ENCODE assay signal across 10 cellular contexts in the genomic region with DNA sequence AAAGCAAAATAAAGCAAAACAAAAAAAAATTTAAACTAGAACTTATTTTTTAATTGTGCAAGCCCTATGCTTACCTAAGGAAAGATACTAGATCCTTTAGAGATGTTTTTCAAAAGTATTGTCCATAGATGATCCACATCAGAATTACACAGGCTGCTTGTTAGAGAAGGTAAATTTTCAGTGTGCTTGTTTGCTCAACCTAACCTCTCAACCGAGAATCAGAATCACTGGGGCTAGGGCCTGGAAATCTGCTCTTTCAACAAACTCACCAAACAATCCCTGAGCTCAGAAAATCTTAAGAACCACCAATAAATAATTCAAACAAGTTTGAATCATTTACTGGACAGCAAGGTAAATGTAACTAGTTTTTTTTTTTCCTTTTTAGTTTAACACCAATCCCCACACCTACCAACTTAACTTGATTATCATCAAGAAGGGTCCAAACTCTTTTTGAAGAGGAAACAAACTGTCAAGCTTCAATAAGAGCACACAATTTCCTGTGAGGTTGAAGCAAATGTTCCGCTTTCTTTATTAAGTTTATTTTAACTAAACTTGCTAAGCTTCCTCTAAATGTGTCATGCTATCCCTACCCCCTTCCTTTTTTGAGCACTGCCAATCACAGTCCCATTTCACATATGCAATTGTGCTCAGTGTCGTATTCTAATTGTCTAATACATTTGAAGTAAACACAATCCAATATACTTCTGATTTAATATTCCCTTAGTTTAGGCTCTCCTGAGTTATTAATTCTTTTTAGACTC. TPM values are rescaled to one million over a fixed set of nuclear protein-coding genes. Genes with fewer than 3 reads are reported as not detected.
DNase-seq lines count a peak whose midpoint lies in the region; ATAC-seq and TF ChIP-seq lines count a peak whose summit lies in the region.
"Had no signal": no experiment of that assay in that cellular context is flagged by ENCODE, and none has a peak within 500 bp of the region (broad histone marks: within the 10 kb centered on the region; RNA-seq: fewer than 3 reads in every experiment).

No MANE protein-coding gene starts in this region.

- no peak for TF ChIP-seq CTCF in transverse colon (IDR thresholded peaks at IDR 0.05)
- TF ChIP-seq CTCF in dorsolateral prefrontal cortex (IDR thresholded peaks at IDR 0.05 in 54 of 56, conservative IDR thresholded peaks at IDR 0.05 in 2 of 56; ENCODE audit: low read depth in 1 of 56, partially characterized antibody in 56 of 56), result no peak

- 48 to 78% methylated on average over 3 of the region's 3 CpGs for WGBS in transverse colon (ENCODE audit: low coverage in 1 of 2), 2 donors

- TF ChIP-seq EP300 in transverse colon (IDR thresholded peaks at IDR 0.05; ENCODE audit: low read depth), result no peak

- no peaks in the 10 kb centered on the region for H3K36me3 Mint-ChIP-seq in activated naive CD4-positive, alpha-beta T cell treated with anti-CD3 and anti-CD28 coated beads, Interleukin-2, amount 10 ng/mL, durations not matched to agents 7 days and 5 days
- H3K36me3 Mint-ChIP-seq in activated T-helper 2 cell treated with anti-CD3 and anti-CD28 coated beads, Interferon-gamma antibody, Interleukin-2, Interleukin-4, amounts not matched to agents 10 μg/mL and 5 μg/mL and 100 μg/mL, durations not matched to agents 14 hours and 24 hours and 36 hours (ENCODE audit: low read depth), result no peaks in the 10 kb centered on the region

- in situ Hi-C loops in transverse colon (cut with MboI; ENCODE audit: low pct_ligation_motif_present in 1 of 4, low pct_unique_long_range_greater_than_20kb in 1 of 4, low sequenced_read_pairs in 3 of 4), result no loop called here

- no peak for DNase-seq in activated naive CD4-positive, alpha-beta T cell treated with anti-CD3 and anti-CD28 coated beads, Interleukin-2, amount 10 ng/mL, durations not matched to agents 7 days and 5 days
- no peak for DNase-seq in activated naive CD4-positive, alpha-beta T cell treated with Interleukin-2 at 50 U/mL for 16 hours
- no peak for DNase-seq in activated T-helper 2 cell treated with anti-CD3 and anti-CD28 coated beads, Interferon-gamma antibody, Interleukin-2, Interleukin-4, amounts not matched to agents 10 μg/mL and 5 μg/mL and 100 μg/mL, durations not matched to agents 14 hours and 24 hours and 36 hours (ENCODE audit: low spot score)
- no peak for DNase-seq in transverse colon
- DNase-seq in hypothalamus (lab: John Stamatoyannopoulos, UW), result no peak
- no peak for DNase-seq in dorsolateral prefrontal cortex
- no peak for DNase-seq in NCI-H226
- DNase-seq: NCI-H1436, upper lobe of left lung had no signal

- no peaks in the 10 kb centered on the region for H3K36me3 ChIP-seq in transverse colon
- H3K36me3 ChIP-seq: upper lobe of left lung had no signal

- no peaks in the 10 kb centered on the region for H3K9me3 ChIP-seq in transverse colon
- H3K9me3 ChIP-seq: upper lobe of left lung had no signal

- peaks cover 0 to 5% (median 0%) of the 10 kb centered on the region in 4 donors for H3K4me1 ChIP-seq in transverse colon

- TF ChIP-seq POLR2A in transverse colon (IDR thresholded peaks at IDR 0.05), result no peak

- peaks cover 5% of the 10 kb centered on the region for H3K27me3 Mint-ChIP-seq in activated naive CD4-positive, alpha-beta T cell treated with anti-CD3 and anti-CD28 coated beads, Interleukin-2, amount 10 ng/mL, durations not matched to agents 7 days and 5 days
- H3K27me3 Mint-ChIP-seq in activated T-helper 2 cell treated with anti-CD3 and anti-CD28 coated beads, Interferon-gamma antibody, Interleukin-2, Interleukin-4, amounts not matched to agents 10 μg/mL and 5 μg/mL and 100 μg/mL, durations not matched to agents 14 hours and 24 hours and 36 hours (ENCODE audit: low read depth), result peaks cover 6% of the 10 kb centered on the region

- CTCF ChIA-PET in activated naive CD4-positive, alpha-beta T cell treated with anti-CD3 and anti-CD28 coated beads, Interleukin-2, amount 10 ng/mL, durations not matched to agents 7 days and 5 days (lab: Charles Lee), result interaction anchor here (0.8 to 1.6 kb wide), 3 partner anchors 11 to 46 kb away, joined by 3 to 11 read pairs (median 3); no protein-coding TSS in a partner anchor

- no peaks in the 10 kb centered on the region for H3K9me3 Mint-ChIP-seq in activated naive CD4-positive, alpha-beta T cell treated with anti-CD3 and anti-CD28 coated beads, Interleukin-2, amount 10 ng/mL, durations not matched to agents 7 days and 5 days
- H3K9me3 Mint-ChIP-seq in activated T-helper 2 cell treated with anti-CD3 and anti-CD28 coated beads, Interferon-gamma antibody, Interleukin-2, Interleukin-4, amounts not matched to agents 10 μg/mL and 5 μg/mL and 100 μg/mL, durations not matched to agents 14 hours and 24 hours and 36 hours, result no peaks in the 10 kb centered on the region

- H3K4me3 Mint-ChIP-seq in activated naive CD4-positive, alpha-beta T cell treated with anti-CD3 and anti-CD28 coated beads, Interleukin-2, amount 10 ng/mL, durations not matched to agents 7 days and 5 days, result no peak overlapping the region
- no peak overlapping the region for H3K4me3 Mint-ChIP-seq in activated T-helper 2 cell treated with anti-CD3 and anti-CD28 coated beads, Interferon-gamma antibody, Interleukin-2, Interleukin-4, amounts not matched to agents 10 μg/mL and 5 μg/mL and 100 μg/mL, durations not matched to agents 14 hours and 24 hours and 36 hours (ENCODE audit: low read depth)

- intact Hi-C loops in activated T-helper 2 cell treated with anti-CD3 and anti-CD28 coated beads, Interferon-gamma antibody, Interleukin-2, Interleukin-4, amounts not matched to agents 10 μg/mL and 5 μg/mL and 100 μg/mL, durations not matched to agents 14 hours and 24 hours and 36 hours (cut with micrococcal nuclease), result no loop called here
- intact Hi-C loops in transverse colon (cut with DNase I; ENCODE audit: low total_unique reads), result no loop called here
- intact Hi-C loops in dorsolateral prefrontal cortex (cut with DNase I), result no loop called here

- H3K27me3 ChIP-seq in transverse colon (no peaks in the 10 kb centered on the region), dorsolateral prefrontal cortex (no peaks in the 10 kb centered on the region)
- H3K27me3 ChIP-seq: upper lobe of left lung had no signal

- peak; percentile 59 for ATAC-seq in HG03565 (IDR thresholded peaks at IDR 0.05; ENCODE audit: unreplicated experiment)

- H3K4me3 ChIP-seq in transverse colon (no peak overlapping the region), dorsolateral prefrontal cortex (no peak overlapping the region)
- H3K4me3 ChIP-seq: upper lobe of left lung had no signal

- H3K27ac ChIP-seq in transverse colon (peak overlapping the region in 3 of 4 donors; percentile 24 to 46 (median 45)), dorsolateral prefrontal cortex (peak overlapping the region in 2 of 59 donors; percentile 10 to 29)

- H3K27ac Mint-ChIP-seq in activated naive CD4-positive, alpha-beta T cell treated with anti-CD3 and anti-CD28 coated beads, Interleukin-2, amount 10 ng/mL, durations not matched to agents 7 days and 5 days, result peak overlapping the region; percentile 82
- H3K27ac Mint-ChIP-seq in activated T-helper 2 cell treated with anti-CD3 and anti-CD28 coated beads, Interferon-gamma antibody, Interleukin-2, Interleukin-4, amounts not matched to agents 10 μg/mL and 5 μg/mL and 100 μg/mL, durations not matched to agents 14 hours and 24 hours and 36 hours, result peak overlapping the region; percentile 14

- peaks cover 26% of the 10 kb centered on the region for H3K4me1 Mint-ChIP-seq in activated naive CD4-positive, alpha-beta T cell treated with anti-CD3 and anti-CD28 coated beads, Interleukin-2, amount 10 ng/mL, durations not matched to agents 7 days and 5 days
- H3K4me1 Mint-ChIP-seq in activated T-helper 2 cell treated with anti-CD3 and anti-CD28 coated beads, Interferon-gamma antibody, Interleukin-2, Interleukin-4, amounts not matched to agents 10 μg/mL and 5 μg/mL and 100 μg/mL, durations not matched to agents 14 hours and 24 hours and 36 hours (ENCODE audit: low read depth), result peaks cover 18% of the 10 kb centered on the region

RNA-seq across cellular contexts. Expression of a gene that starts 7.4 kb away (rescaled TPM):
- total RNA-seq in activated T-helper 2 cell treated with anti-CD3 and anti-CD28 coated beads, Interferon-gamma antibody, Interleukin-2, Interleukin-4, amounts not matched to agents 10 μg/mL and 5 μg/mL and 100 μg/mL, durations not matched to agents 14 hours and 24 hours and 36 hours, result 5.5 and 5.6 TPM in 2 replicates
- 1 to 10 TPM; 2.5 to 8.1 (median 2.9) TPM for total RNA-seq in transverse colon
- 10 to 100 TPM; 16.4 to 44.4 (median 27.1) TPM for total RNA-seq in dorsolateral prefrontal cortex

RNA-seq across cellular contexts. Expression of a gene that starts 51.4 kb away (rescaled TPM):
- 0.64 and 0.89 TPM in 2 replicates for total RNA-seq in activated T-helper 2 cell treated with anti-CD3 and anti-CD28 coated beads, Interferon-gamma antibody, Interleukin-2, Interleukin-4, amounts not matched to agents 10 μg/mL and 5 μg/mL and 100 μg/mL, durations not matched to agents 14 hours and 24 hours and 36 hours
- 1 to 10 TPM; 1.9 to 8.6 (median 3.5) TPM for total RNA-seq in transverse colon
- 10 to 100 TPM in 22 of 120 experiments, 1 to 10 TPM in 98; 3.3 to 22.0 (median 7.3) TPM for total RNA-seq in dorsolateral prefrontal cortex
